In genomic region chr13:113724780-113725315, GRCh38 we compare ENCODE assay signal across 8 cellular contexts. TPM values are rescaled to one million over a fixed set of nuclear protein-coding genes. Genes with fewer than 3 reads are reported as not detected.
A peak's percentile ranks its signal among the peaks of the same experiment; 100 is the strongest.
DNase-seq lines count a peak whose midpoint lies in the region; ATAC-seq and TF ChIP-seq lines count a peak whose summit lies in the region.

No MANE protein-coding gene starts in this region.

- in situ Hi-C loops in GM23248 (cut with MboI), result no loop called here

- H3F3A ChIP-seq in GM23248 (ENCODE audit: insufficient read depth), result no peaks in the 10 kb centered on the region

- 0 out of 2 replicates have a peak, but pooled peaks cover 4% of the 10 kb centered on the region for H3K27me3 ChIP-seq in GM23248 (replicated peaks; ENCODE audit: insufficient read depth)
- no peaks in the 10 kb centered on the region for H3K27me3 ChIP-seq in MG63
- peaks cover 0 to 16% of the 10 kb centered on the region in 2 donors for H3K27me3 ChIP-seq in breast epithelium

- no peaks in the 10 kb centered on the region for H3K36me3 ChIP-seq in GM23248 (ENCODE audit: low read depth)
- no peaks in the 10 kb centered on the region for H3K36me3 ChIP-seq in MG63
- H3K36me3 ChIP-seq in breast epithelium, result no peaks in the 10 kb centered on the region

- no peak for ATAC-seq in GM18858 (IDR thresholded peaks at IDR 0.05; ENCODE audit: unreplicated experiment)

- no peaks in the 10 kb centered on the region for H3K9me2 ChIP-seq in GM23248 (ENCODE audit: insufficient read depth)

- H3K9me3 ChIP-seq in GM23248 (ENCODE audit: low read depth), result no peaks in the 10 kb centered on the region
- H3K9me3 ChIP-seq in MG63, result no peaks in the 10 kb centered on the region
- no peaks in the 10 kb centered on the region for H3K9me3 ChIP-seq in breast epithelium

- no peaks in the 10 kb centered on the region for H3K79me2 ChIP-seq in GM23248 (ENCODE audit: insufficient read depth)

- H2AFZ ChIP-seq in GM23248, result peak overlapping the region; percentile 89

- intact Hi-C loops in breast epithelium (cut with DNase I; ENCODE audit: low total_unique reads), result no loop called here

- TF ChIP-seq POLR2A in breast epithelium (IDR thresholded peaks at IDR 0.05), result no peak

- H4K20me1 ChIP-seq in GM23248 (ENCODE audit: insufficient read depth), result no peaks in the 10 kb centered on the region

- WGBS in GM23248 (ENCODE audit: low coverage in 1 of 2, low lambda C conversion rate in 2 of 2, missing lambda C conversion rate in 2 of 2), 2 experiments, result 2 to 3% methylated on average over 29 to 33 of the region's 36 CpGs

- H3K4me1 ChIP-seq in GM23248 (ENCODE audit: insufficient read depth) (no peaks in the 10 kb centered on the region), breast epithelium (no peaks in the 10 kb centered on the region)

- no peak overlapping the region for H3K27ac ChIP-seq in GM23248
- peak overlapping the region in 1 of 2 donors; percentile 64 for H3K27ac ChIP-seq in breast epithelium

- DNase-seq in DMS79 treated with DMSO at 0.1 percent for 48 hours (lab: John Stamatoyannopoulos, UW) (peak; percentile 97), GM23248 (peak; percentile 77), MG63 (peak; percentile 66), breast epithelium (ENCODE audit: low spot score in 2 of 2) (peak; percentile 79 to 84), inferior parietal cortex (ENCODE audit: extremely low spot score) (peak; percentile 59)
- DNase-seq in stimulated activated CD4-positive, alpha-beta T cell treated with anti-CD3 and anti-CD28 coated beads, Interleukin-12 subunit alpha, Interleukin-12 subunit beta, amount 100 ng/mL, for 48 hours (ENCODE audit: low read depth in 2 of 3, low spot score in 1 of 3), result peak; percentile 77 to 83 (median 81)

- H3K4me2 ChIP-seq in GM23248 (ENCODE audit: unreplicated experiment), result peak overlapping the region; percentile 81

- H3K4me3 ChIP-seq in GM23248 (peak overlapping the region; percentile 71), MG63 (peak overlapping the region; percentile 31), WI38 (ENCODE audit: low read depth, low read length) (no peak overlapping the region), breast epithelium (peak overlapping the region; percentile 24 to 68 (median 53))

- H3K9ac ChIP-seq in GM23248, result no peak overlapping the region

- TF ChIP-seq CTCF in WI38 (IDR thresholded peaks at IDR 0.05; ENCODE audit: low read depth, low read length) (peak; percentile 74), breast epithelium (IDR thresholded peaks at IDR 0.05) (peak; percentile 72 to 86 (median 82))

RNA-seq across cellular contexts. Expression of gene TMEM255B, which starts 34.2 kb away (rescaled TPM):
- total RNA-seq in GM23248 (2014; rRNA removed; shearing (Covaris generic)), result 7.7 TPM in 1 of 2 replicates, not detected in the other
- polyA plus RNA-seq in GM23248 (2016; fragmentation: Nextera tagmentation; extraction: Ambion mirVana), result 6.8 and 8.2 TPM in 2 replicates
- total RNA-seq in MG63 (2014; rRNA removed; shearing (Covaris generic); ENCODE audit: low replicate concordance), result 1.4 TPM in 1 of 2 replicates, not detected in the other
- total RNA-seq in breast epithelium, result 10 to 100 TPM in 1 of 3 donors, 1 to 10 TPM in 2; 2.3 to 11.8 (median 5.2) TPM

RNA-seq across cellular contexts. Expression of gene GRK1, which starts 57.8 kb away (rescaled TPM):
- not detected in 2 replicates for total RNA-seq in GM23248 (2014; rRNA removed; shearing (Covaris generic))
- not detected in 2 replicates for polyA plus RNA-seq in GM23248 (2016; fragmentation: Nextera tagmentation; extraction: Ambion mirVana)
- total RNA-seq in MG63 (2014; rRNA removed; shearing (Covaris generic); ENCODE audit: low replicate concordance), result not detected in 2 replicates
- total RNA-seq in breast epithelium, result not detected
